Comparison of ENCODE assay signal across 32 cellular contexts in the genomic region with DNA sequence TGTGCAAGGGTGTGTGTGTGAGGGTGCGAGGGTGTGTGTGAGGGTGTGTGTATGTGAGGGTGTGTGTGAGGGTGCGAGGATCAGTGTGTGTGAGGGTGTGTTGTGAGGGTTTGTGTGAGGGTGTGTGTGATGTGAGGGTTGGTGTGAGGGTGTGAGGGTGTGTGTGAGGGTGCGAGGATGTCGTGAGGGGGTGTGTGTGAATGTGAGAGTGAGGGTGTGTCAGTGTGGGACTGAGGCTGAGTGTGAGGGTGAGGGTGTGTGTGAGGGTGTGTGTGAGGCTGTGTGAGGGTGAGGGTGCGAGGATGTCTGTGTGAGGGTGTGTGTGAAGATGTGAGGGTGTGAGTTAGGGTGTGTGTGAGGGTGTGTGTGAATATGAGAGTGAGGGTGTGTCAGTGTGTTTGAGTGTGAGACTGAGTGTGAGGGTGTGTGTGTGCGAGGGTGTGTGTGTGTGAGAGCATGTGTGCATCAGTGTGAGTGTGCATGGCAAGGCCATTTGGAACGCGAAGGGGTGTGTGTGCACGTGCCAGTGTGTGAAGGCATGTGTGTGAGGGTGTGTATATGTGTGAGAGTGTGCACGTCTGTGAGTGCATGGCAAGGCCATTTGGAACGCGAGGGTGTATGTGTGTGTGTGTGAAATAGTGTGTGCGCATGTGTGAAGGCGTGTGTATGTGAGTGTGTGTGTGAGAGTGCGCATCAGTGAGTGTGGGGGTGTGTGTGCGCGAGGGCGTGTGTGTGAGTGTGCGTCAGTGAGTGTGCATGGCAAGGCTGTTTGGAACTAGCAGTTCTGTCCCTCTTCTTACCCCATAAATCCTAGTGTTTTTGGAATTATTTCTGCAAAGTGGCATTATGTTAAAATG.
DNase-seq lines count a peak whose midpoint lies in the region; ATAC-seq, FAIRE-seq and TF ChIP-seq lines count a peak whose summit lies in the region.
"Had no signal": no experiment of that assay in that cellular context is flagged by ENCODE, and none has a peak within 500 bp of the region (broad histone marks: within the 10 kb centered on the region; RNA-seq: fewer than 3 reads in every experiment).

No MANE protein-coding gene starts in this region.

- TF ChIP-seq CTCF in GM12878 (IDR thresholded peaks at IDR 0.05 in 2 of 3, conservative IDR thresholded peaks at IDR 0.05 in 1 of 3; ENCODE audit: control insufficient read depth in 2 of 3, extremely low read depth in 1 of 3, insufficient read depth in 1 of 3, low read depth in 3 of 3, low read length in 3 of 3) = no peak

- intact Hi-C loops in GM12878 (cut with micrococcal nuclease; ENCODE audit: unreplicated experiment) = no loop called here

- H3K27ac Mint-ChIP-seq in activated CD8-positive, alpha-beta memory T cell treated with anti-CD3 and anti-CD28 coated beads, Interleukin-2, amount 10 ng/mL, durations not matched to agents 7 days and 5 days = no peak overlapping the region
- H3K27ac Mint-ChIP-seq in immature natural killer cell = peak overlapping the region in 4 of 6 donors; percentile 3 to 81 (median 47)
- H3K27ac Mint-ChIP-seq: activated CD8-positive, alpha-beta T cell treated with anti-CD3 and anti-CD28 coated beads for 36 hours; natural killer cell treated with Interleukin-12 subunit alpha and Interleukin-12 subunit beta and Interleukin-15 and Interleukin-18, amount 100 ng/mL, for 72 hours had no signal

- peaks cover 7% of the 10 kb centered on the region for H3K27me3 Mint-ChIP-seq in activated CD8-positive, alpha-beta memory T cell treated with anti-CD3 and anti-CD28 coated beads, Interleukin-2, amount 10 ng/mL, durations not matched to agents 7 days and 5 days
- peaks cover 0 to 2% (median 1%) of the 10 kb centered on the region in 3 donors for H3K27me3 Mint-ChIP-seq in immature natural killer cell (ENCODE audit: low read depth in 3 of 3)

- in situ Hi-C loops in GM12878 (cut with MboI) = no loop called here

- no peak overlapping the region for H3K4me3 Mint-ChIP-seq in activated CD8-positive, alpha-beta memory T cell treated with anti-CD3 and anti-CD28 coated beads, Interleukin-2, amount 10 ng/mL, durations not matched to agents 7 days and 5 days
- no peak overlapping the region for H3K4me3 Mint-ChIP-seq in immature natural killer cell
- H3K4me3 Mint-ChIP-seq: activated CD8-positive, alpha-beta T cell treated with anti-CD3 and anti-CD28 coated beads for 36 hours; natural killer cell treated with Interleukin-12 subunit alpha and Interleukin-12 subunit beta and Interleukin-15 and Interleukin-18, amount 100 ng/mL, for 72 hours had no signal

- POLR2A ChIA-PET in GM12878 (lab: Charles Lee) = no interaction called here

- no peak overlapping the region for H3K27ac ChIP-seq in GM12878 (ENCODE audit: control insufficient read depth, insufficient read depth)
- H3K27ac ChIP-seq: gastrocnemius medialis, ovary, suprapubic skin had no signal

- H3K79me2 ChIP-seq in GM12878 (ENCODE audit: control insufficient read depth, insufficient read depth, low read length) = no peaks in the 10 kb centered on the region

- no peak overlapping the region for H3K4me2 ChIP-seq in GM12878 (ENCODE audit: control insufficient read depth, insufficient read depth)
- H3K4me2 ChIP-seq: smooth muscle cell had no signal

- H3K4me1 ChIP-seq in GM12878 (ENCODE audit: control insufficient read depth, insufficient read depth, low read length) = no peaks in the 10 kb centered on the region
- H3K4me1 ChIP-seq: HAP-1, suprapubic skin had no signal

- no TSS peak for BruUV-seq in GM12878 (replicated peaks; lab: Mats Ljungman, UMichigan)

- RAD21 ChIA-PET in GM12878 (lab: Charles Lee; ENCODE audit: unreplicated experiment) = no interaction called here

- no peaks in the 10 kb centered on the region for H3K27me3 ChIP-seq in GM12878 (replicated peaks in 1 of 2; ENCODE audit: control insufficient read depth in 2 of 2, insufficient read depth in 2 of 2, low read length in 1 of 2)
- H3K27me3 ChIP-seq: gastrocnemius medialis, ovary, suprapubic skin had no signal

- H2AFZ ChIP-seq in GM12878 (ENCODE audit: control insufficient read depth, low read depth, low read length) = no peak overlapping the region

- no peaks in the 10 kb centered on the region for H3K4me1 Mint-ChIP-seq in activated CD8-positive, alpha-beta memory T cell treated with anti-CD3 and anti-CD28 coated beads, Interleukin-2, amount 10 ng/mL, durations not matched to agents 7 days and 5 days
- peaks cover 10 to 24% of the 10 kb centered on the region in 2 donors for H3K4me1 Mint-ChIP-seq in immature natural killer cell

- CTCF ChIA-PET in activated CD8-positive, alpha-beta memory T cell treated with anti-CD3 and anti-CD28 coated beads, Interleukin-2, amount 10 ng/mL, durations not matched to agents 7 days and 5 days (lab: Charles Lee) = no interaction called here
- CTCF ChIA-PET in GM12878 (lab: Yijun Ruan, JAX) = interaction anchor here (0.6 kb wide), 1 partner anchor 123 kb away, joined by 3 read pairs; no protein-coding TSS in a partner anchor

- no peak overlapping the region for H3K9ac ChIP-seq in GM12878 (ENCODE audit: control insufficient read depth, insufficient read depth, low read length)

- no peak for TF ChIP-seq RAD21 in GM12878 (IDR thresholded peaks at IDR 0.05; ENCODE audit: insufficient read depth, low read depth, low read length)

- no peaks in the 10 kb centered on the region for H3K36me3 Mint-ChIP-seq in activated CD8-positive, alpha-beta memory T cell treated with anti-CD3 and anti-CD28 coated beads, Interleukin-2, amount 10 ng/mL, durations not matched to agents 7 days and 5 days
- no peaks in the 10 kb centered on the region for H3K36me3 Mint-ChIP-seq in immature natural killer cell
- H3K36me3 Mint-ChIP-seq: natural killer cell treated with Interleukin-12 subunit alpha and Interleukin-12 subunit beta and Interleukin-15 and Interleukin-18, amount 100 ng/mL, for 72 hours had no signal

- peak; percentile 27 for DNase-seq in activated CD8-positive, alpha-beta memory T cell treated with anti-CD3 and anti-CD28 coated beads, Interleukin-2, amount 10 ng/mL, durations not matched to agents 7 days and 5 days
- no peak for DNase-seq in activated CD8-positive, alpha-beta memory T cell treated with anti-CD3 and anti-CD28 coated beads, Interleukin-2, amount 50 U/mL, for 48 hours
- DNase-seq in GM12878 (ENCODE audit: low read depth, low spot score) (no peak), immature natural killer cell (no peak), ureter (ENCODE audit: low spot score) (peak; percentile 25), SKM-1 (lab: John Stamatoyannopoulos, UW; ENCODE audit: unreplicated experiment) (no peak), HUDEP-2 (lab: John Stamatoyannopoulos, UW; ENCODE audit: unreplicated experiment in 76 of 76) (no peak)
- DNase-seq: activated CD4-positive, alpha-beta T cell treated with anti-CD3 and anti-CD28 coated beads for 1 hour; activated CD8-positive, alpha-beta T cell treated with anti-CD3 and anti-CD28 coated beads for 36 hours; activated gamma-delta T cell treated with Interleukin-2 at 50 U/mL for 16 hours; central memory CD4-positive, alpha-beta T cell; dermis blood vessel endothelial cell; DND-41; gastrocnemius medialis; GF-D8; Kasumi-1; mammary epithelial cell; NCI-H1436; NCI-H2081; NCI-H345; ovary; SHP77 treated with DMSO at 0.1 percent for 48 hours; stimulated activated naive CD4-positive, alpha-beta T cell treated with Interleukin-2 at 50 U/mL for 16 hours had no signal

- H3K9me3 ChIP-seq in GM12878 (replicated peaks; ENCODE audit: control insufficient read depth, insufficient read depth, low read length) = no peaks in the 10 kb centered on the region; the same call in 1 of the 3 replicates
- H3K9me3 ChIP-seq: gastrocnemius medialis, HAP-1, ovary, suprapubic skin had no signal

- TF ChIP-seq EP300 in GM12878 (IDR thresholded peaks at IDR 0.05; ENCODE audit: borderline replicate concordance in 1 of 2, control insufficient read depth in 1 of 2, low read depth in 2 of 2, low read length in 2 of 2) = no peak

- no peaks in the 10 kb centered on the region for H4K20me1 ChIP-seq in GM12878 (ENCODE audit: control insufficient read depth, insufficient read depth)

- WGBS in GM12878 (ENCODE audit: insufficient coverage, insufficient replicate concordance, low lambda C conversion rate, missing lambda C conversion rate) = 84% methylated on average over 19 of the region's 19 CpGs

- peak; percentile 23 for ATAC-seq in activated CD8-positive, alpha-beta memory T cell treated with anti-CD3 and anti-CD28 coated beads, Interleukin-2, amount 10 ng/mL, durations not matched to agents 7 days and 5 days
- no peak for ATAC-seq in GM12878
- ATAC-seq in GM18909 (IDR thresholded peaks at IDR 0.05; ENCODE audit: poor library complexity, unreplicated experiment) = no peak
- ATAC-seq: activated CD8-positive, alpha-beta T cell treated with anti-CD3 and anti-CD28 coated beads for 36 hours; gastrocnemius medialis; Panc1 had no signal

- TF ChIP-seq POLR2A in GM12878 (IDR thresholded peaks at IDR 0.05; ENCODE audit: low read depth, low read length) = no peak

- H3K4me3 ChIP-seq in GM12878 = no peak overlapping the region
- H3K4me3 ChIP-seq: gastrocnemius medialis, HAP-1, ovary, smooth muscle cell, suprapubic skin had no signal

- no peak for FAIRE-seq in GM12878 (lab: Jason Lieb, UNC)
- FAIRE-seq: D721Med, endometrium, GM18507 had no signal

- no peaks in the 10 kb centered on the region for H3K36me3 ChIP-seq in GM12878 (ENCODE audit: control insufficient read depth in 2 of 2, insufficient read depth in 2 of 2, low read length in 1 of 2)
- H3K36me3 ChIP-seq: gastrocnemius medialis, HAP-1, ovary, suprapubic skin had no signal

- no peaks in the 10 kb centered on the region for H3K9me3 Mint-ChIP-seq in activated CD8-positive, alpha-beta memory T cell treated with anti-CD3 and anti-CD28 coated beads, Interleukin-2, amount 10 ng/mL, durations not matched to agents 7 days and 5 days (ENCODE audit: low read depth)
- H3K9me3 Mint-ChIP-seq in immature natural killer cell = no peaks in the 10 kb centered on the region
- H3K9me3 Mint-ChIP-seq: activated CD8-positive, alpha-beta T cell treated with anti-CD3 and anti-CD28 coated beads for 36 hours had no signal

- SMC1A ChIA-PET in GM12878 (lab: Charles Lee; ENCODE audit: uncharacterized antibody, unreplicated experiment) = no interaction called here

TF ChIP-seq in GM12878, 131 proteins besides CTCF, POLR2A, EP300 and RAD21 (continues in another document):
- TF ChIP-seq, protein P1, sequence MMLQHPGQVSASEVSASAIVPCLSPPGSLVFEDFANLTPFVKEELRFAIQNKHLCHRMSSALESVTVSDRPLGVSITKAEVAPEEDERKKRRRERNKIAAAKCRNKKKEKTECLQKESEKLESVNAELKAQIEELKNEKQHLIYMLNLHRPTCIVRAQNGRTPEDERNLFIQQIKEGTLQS (IDR thresholded peaks at IDR 0.05; ENCODE audit: borderline replicate concordance, extremely low read depth, low read depth, low read length) = no peak
- TF ChIP-seq TCF3 (IDR thresholded peaks at IDR 0.05; ENCODE audit: borderline replicate concordance, insufficient read depth, low read depth, low read length) (0 out of 2 replicates have a peak, but pooled peaks have one; percentile 28), ASH2L (IDR thresholded peaks at IDR 0.05; ENCODE audit: borderline replicate concordance, low read depth) (no peak), SP1 (IDR thresholded peaks at IDR 0.05; ENCODE audit: low read depth, low read length) (no peak), NBN (IDR thresholded peaks at IDR 0.05) (no peak), SMAD1 (IDR thresholded peaks at IDR 0.05; ENCODE audit: low read depth, partially characterized antibody) (no peak)

Comparison
In these comparisons a context has a peak if more than half of its experiments do, and no peak if none do; other contexts are left out.
1. DNase-seq: peak in activated CD8-positive, alpha-beta memory T cell treated with anti-CD3 and anti-CD28 coated beads, Interleukin-2, amount 10 ng/mL, durations not matched to agents 7 days and 5 days (single experiment) and ureter (single experiment); none in activated CD8-positive, alpha-beta memory T cell treated with anti-CD3 and anti-CD28 coated beads, Interleukin-2, amount 50 U/mL, for 48 hours (single experiment), GM12878 (single experiment), immature natural killer cell (0 of 3), SKM-1 (single experiment) and HUDEP-2 (0 of 76).